8 cellular contexts compared by ENCODE assay signal in genomic region chr1:112390775-112391602, GRCh38. TPM values are rescaled to one million over a fixed set of nuclear protein-coding genes. Genes with fewer than 3 reads are reported as not detected.
A peak's percentile ranks its signal among the peaks of the same experiment; 100 is the strongest.
DNase-seq lines count a peak whose midpoint lies in the region; ATAC-seq and TF ChIP-seq lines count a peak whose summit lies in the region.

No MANE protein-coding gene starts in this region.

- no peak overlapping the region for H2AFZ ChIP-seq in OCI-LY1 (ENCODE audit: low read length)

- no peak overlapping the region for H3K9ac ChIP-seq in OCI-LY1 (ENCODE audit: low read length)

- peak overlapping the region; percentile 57 for H3K4me2 ChIP-seq in OCI-LY1 (ENCODE audit: low read length)

- H3K79me2 ChIP-seq in OCI-LY1 (ENCODE audit: insufficient read depth, low read length), result no peaks in the 10 kb centered on the region

- H4K20me1 ChIP-seq in OCI-LY1 (ENCODE audit: insufficient read depth, low read length), result no peaks in the 10 kb centered on the region

- peaks cover 10% of the 10 kb centered on the region for H3K4me1 ChIP-seq in CD8-positive, alpha-beta T cell (ENCODE audit: insufficient read depth, low read length)
- peaks cover 19% of the 10 kb centered on the region for H3K4me1 ChIP-seq in OCI-LY1 (ENCODE audit: insufficient read depth, low read length, severe bottlenecking)

- H3K9me3 Mint-ChIP-seq in CD8-positive, alpha-beta T cell, result no peaks in the 10 kb centered on the region

- H3K27ac ChIP-seq in CD8-positive, alpha-beta T cell (ENCODE audit: low read depth, low read length), result no peak overlapping the region
- no peak overlapping the region for H3K27ac ChIP-seq in OCI-LY1 (ENCODE audit: low read depth, low read length, poor library complexity, severe bottlenecking)

- peak; percentile 89 for ATAC-seq in CD8-positive, alpha-beta T cell
- peak; percentile 58 for ATAC-seq in GM21381 (IDR thresholded peaks at IDR 0.05; ENCODE audit: unreplicated experiment)

- H3F3A ChIP-seq in OCI-LY1 (ENCODE audit: insufficient read depth, low read length), result no peaks in the 10 kb centered on the region; the same call in 1 of the 2 replicates

- peak; percentile 51 to 86 (median 71) for DNase-seq in CD8-positive, alpha-beta T cell
- DNase-seq in HuH-7.5 (ENCODE audit: low spot score) (peak; percentile 67), activated T-cell treated with anti-CD3 and anti-CD28 coated beads for 1 hour (ENCODE audit: low read depth) (peak; percentile 63), epithelial cell of esophagus (ENCODE audit: low read depth) (peak; percentile 94), mucosa of gallbladder (ENCODE audit: low spot score) (peak; percentile 92)
- peak; percentile 42 to 63 for DNase-seq in stimulated activated CD8-positive, alpha-beta memory T cell treated with anti-CD3 and anti-CD28 coated beads, Interleukin-4, amount 100 ng/mL, for 1 hour (ENCODE audit: low read depth in 2 of 2, low spot score in 1 of 2)

- H3K4me1 Mint-ChIP-seq in CD8-positive, alpha-beta T cell (ENCODE audit: low read depth), result peaks cover 10% of the 10 kb centered on the region

- no peak overlapping the region for H3K27ac Mint-ChIP-seq in CD8-positive, alpha-beta T cell

- no peaks in the 10 kb centered on the region for H3K9me3 ChIP-seq in CD8-positive, alpha-beta T cell (ENCODE audit: low read length)
- H3K9me3 ChIP-seq in OCI-LY1 (ENCODE audit: low read length), result no peaks in the 10 kb centered on the region

- H3K9me2 ChIP-seq in OCI-LY1 (ENCODE audit: low read depth, low read length), result no peaks in the 10 kb centered on the region

- no peak overlapping the region for H3K4me3 ChIP-seq in CD8-positive, alpha-beta T cell (ENCODE audit: low read depth, low read length)
- H3K4me3 ChIP-seq in OCI-LY1 (ENCODE audit: low read depth, low read length, poor library complexity, severe bottlenecking) (peak overlapping the region; percentile 25), epithelial cell of esophagus (ENCODE audit: low read length) (peak overlapping the region; percentile 36)

- CTCF ChIA-PET in CD8-positive, alpha-beta T cell (lab: Charles Lee), result interaction anchor here (0.6 to 4.4 kb wide), 32 partner anchors 9 to 1295 kb away, joined by 3 to 111 read pairs (median 5); partner anchors contain the start of genes CAPZA1, LRIG2, PPM1J and RHOC

- POLR2A ChIA-PET in CD8-positive, alpha-beta T cell (lab: Charles Lee), result interaction anchor here (1.0 to 1.1 kb wide), 2 partner anchors 75 to 324 kb away, joined by 3 read pairs; partner anchors contain the start of gene PPM1J

- peaks cover 7% of the 10 kb centered on the region for H3K27me3 ChIP-seq in CD8-positive, alpha-beta T cell (ENCODE audit: insufficient read depth, low read length)
- no peaks in the 10 kb centered on the region for H3K27me3 ChIP-seq in OCI-LY1 (ENCODE audit: insufficient read depth, low read length)

- intact Hi-C loops in CD8-positive, alpha-beta T cell (cut with DNase I, micrococcal nuclease), result loop anchor here (1.0 to 10.0 kb wide), 8 partner anchors 75 to 1004 kb away; partner anchors contain the start of genes LRIG2 (in 2 of the 2), MAGI3 (in 1 of the 2) and RHOC (in 1 of the 2)

- no peaks in the 10 kb centered on the region for H3K36me3 ChIP-seq in CD8-positive, alpha-beta T cell (ENCODE audit: insufficient read depth, low read length)
- H3K36me3 ChIP-seq in OCI-LY1 (ENCODE audit: insufficient read depth, low read length), result no peaks in the 10 kb centered on the region

- TF ChIP-seq CTCF in CD8-positive, alpha-beta T cell (IDR thresholded peaks at IDR 0.05), result peak; percentile 85
- peak; percentile 93 for TF ChIP-seq CTCF in OCI-LY1 (IDR thresholded peaks at IDR 0.05; ENCODE audit: low read length)
- peak; percentile 92 for TF ChIP-seq CTCF in epithelial cell of esophagus (IDR thresholded peaks at IDR 0.05; ENCODE audit: insufficient read depth, low read depth, low read length, missing control alignments)

- H3K36me3 Mint-ChIP-seq in CD8-positive, alpha-beta T cell, result no peaks in the 10 kb centered on the region

- H3K27me3 Mint-ChIP-seq in CD8-positive, alpha-beta T cell (ENCODE audit: low read depth), result peaks cover 46% of the 10 kb centered on the region

- no peak overlapping the region for H3K4me3 Mint-ChIP-seq in CD8-positive, alpha-beta T cell

RNA-seq across cellular contexts. Expression of gene CTTNBP2NL, which starts 5.0 kb away (rescaled TPM):
- total RNA-seq in CD8-positive, alpha-beta T cell, result not detected
- total RNA-seq in mucosa of gallbladder, result 56.0 TPM

Comparison
In these comparisons a context has a peak if more than half of its experiments do, and no peak if none do; other contexts are left out.
1. RNA of gene CTTNBP2NL, which starts 5.0 kb away (total RNA-seq): 56.0 TPM in mucosa of gallbladder (single experiment); not detected in CD8-positive, alpha-beta T cell; every median in the first group is over 10 times any median in the second.
2. Peak in every context shown above with its lines, with median percentiles within 50 percentile points of each other: DNase-seq and CTCF ChIP-seq.